In the genomic region with DNA sequence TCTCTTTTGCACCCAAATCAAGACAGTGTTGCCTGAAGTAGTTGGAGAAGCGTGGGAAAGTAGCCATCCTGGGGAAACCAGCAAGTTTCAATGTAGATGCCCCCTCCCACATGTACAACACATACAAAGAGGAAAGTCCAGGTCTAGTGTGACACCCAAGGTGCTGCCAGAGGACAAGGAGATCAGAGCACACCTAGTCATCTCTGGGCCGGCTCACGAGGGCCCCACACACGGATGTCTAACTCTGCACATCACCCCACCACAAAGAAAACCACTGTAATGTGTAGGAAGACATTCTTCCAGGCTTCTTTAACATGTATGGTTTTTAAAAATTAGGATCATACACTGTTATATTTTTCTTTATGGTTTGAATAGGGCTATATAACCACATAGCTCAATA, we compare ENCODE assay signal across 30 cellular contexts. TPM values are rescaled to one million over a fixed set of nuclear protein-coding genes. Genes with fewer than 3 reads are reported as not detected.
"Had no signal": no experiment of that assay in that cellular context is flagged by ENCODE, and none has a peak within 500 bp of the region (broad histone marks: within the 10 kb centered on the region; RNA-seq: fewer than 3 reads in every experiment).

No MANE protein-coding gene starts in this region.

- H3K27me3 ChIP-seq: gastrocnemius medialis, hepatocyte, suprapubic skin, tibial artery, upper lobe of right lung had no signal

- H3K9me3 ChIP-seq: gastrocnemius medialis, suprapubic skin, tibial artery, upper lobe of right lung had no signal

- H3K4me1 ChIP-seq: gastrocnemius medialis, tibial artery, upper lobe of right lung had no signal

- H3K36me3 Mint-ChIP-seq: activated CD8-positive, alpha-beta memory T cell treated with anti-CD3 and anti-CD28 coated beads, Interleukin-2, amount 10 ng/mL, durations not matched to agents 7 days and 5 days; activated naive CD4-positive, alpha-beta T cell treated with anti-CD3 and anti-CD28 coated beads, Interleukin-2, amount 50 U/mL, for 24 hours; immature natural killer cell; naive B cell had no signal

- FAIRE-seq: kidney had no signal

- ATAC-seq: activated CD4-positive, alpha-beta T cell treated with anti-CD3 and anti-CD28 coated beads for 36 hours; activated CD8-positive, alpha-beta memory T cell treated with anti-CD3 and anti-CD28 coated beads, Interleukin-2, amount 10 ng/mL, durations not matched to agents 7 days and 5 days; activated CD8-positive, alpha-beta T cell treated with anti-CD3 and anti-CD28 coated beads, Interleukin-2, amount 10 ng/mL, durations not matched to agents 7 days and 5 days; activated naive CD8-positive, alpha-beta T cell treated with anti-CD3 and anti-CD28 coated beads, Interleukin-2, amount 50 U/mL, for 24 hours; effector memory CD8-positive, alpha-beta T cell; gastrocnemius medialis; left colon; right cardiac atrium; upper lobe of right lung had no signal

- H3K4me3 Mint-ChIP-seq: activated CD4-positive, alpha-beta T cell treated with anti-CD3 and anti-CD28 coated beads for 36 hours; activated CD8-positive, alpha-beta memory T cell treated with anti-CD3 and anti-CD28 coated beads, Interleukin-2, amount 10 ng/mL, durations not matched to agents 7 days and 5 days; activated CD8-positive, alpha-beta T cell treated with anti-CD3 and anti-CD28 coated beads, Interleukin-2, amount 10 ng/mL, durations not matched to agents 7 days and 5 days; activated naive CD4-positive, alpha-beta T cell treated with anti-CD3 and anti-CD28 coated beads, Interleukin-2, amount 50 U/mL, for 24 hours; activated naive CD8-positive, alpha-beta T cell treated with anti-CD3 and anti-CD28 coated beads, Interleukin-2, amount 50 U/mL, for 24 hours; effector memory CD8-positive, alpha-beta T cell; immature natural killer cell; mesothelial cell of epicardium; naive B cell; nephron progenitor cell had no signal

- H3K27ac Mint-ChIP-seq: activated CD4-positive, alpha-beta T cell treated with anti-CD3 and anti-CD28 coated beads for 36 hours; activated CD8-positive, alpha-beta memory T cell treated with anti-CD3 and anti-CD28 coated beads, Interleukin-2, amount 10 ng/mL, durations not matched to agents 7 days and 5 days; activated CD8-positive, alpha-beta T cell treated with anti-CD3 and anti-CD28 coated beads, Interleukin-2, amount 10 ng/mL, durations not matched to agents 7 days and 5 days; activated naive CD4-positive, alpha-beta T cell treated with anti-CD3 and anti-CD28 coated beads, Interleukin-2, amount 50 U/mL, for 24 hours; activated naive CD8-positive, alpha-beta T cell treated with anti-CD3 and anti-CD28 coated beads, Interleukin-2, amount 50 U/mL, for 24 hours; activated T-helper 2 cell treated with anti-CD3 and anti-CD28 coated beads, Interferon-gamma antibody, Interleukin-2, Interleukin-4, amounts not matched to agents 10 μg/mL and 5 μg/mL and 100 μg/mL, durations not matched to agents 14 hours and 24 hours and 36 hours; immature natural killer cell; mesothelial cell of epicardium had no signal

- H2AFZ ChIP-seq: hepatocyte had no signal

- H3K4me1 Mint-ChIP-seq: activated CD4-positive, alpha-beta T cell treated with anti-CD3 and anti-CD28 coated beads for 36 hours; activated naive CD4-positive, alpha-beta T cell treated with anti-CD3 and anti-CD28 coated beads, Interleukin-2, amount 50 U/mL, for 24 hours; activated naive CD8-positive, alpha-beta T cell treated with anti-CD3 and anti-CD28 coated beads, Interleukin-2, amount 50 U/mL, for 24 hours; immature natural killer cell; naive B cell had no signal

- H3K27ac ChIP-seq: gastrocnemius medialis, hepatocyte, suprapubic skin, tibial artery, upper lobe of right lung had no signal

- H3K4me2 ChIP-seq: hepatocyte had no signal

- H3K4me3 ChIP-seq: gastrocnemius medialis, hepatocyte, suprapubic skin, tibial artery, upper lobe of right lung had no signal

- DNase-seq: activated CD4-positive, alpha-beta T cell treated with anti-CD3 and anti-CD28 coated beads for 36 hours; activated CD4-positive, CD25-positive, alpha-beta regulatory T cell; activated CD8-positive, alpha-beta memory T cell treated with anti-CD3 and anti-CD28 coated beads, Interleukin-2, amount 10 ng/mL, durations not matched to agents 7 days and 5 days; activated CD8-positive, alpha-beta T cell treated with anti-CD3 and anti-CD28 coated beads, Interleukin-2, amount 10 ng/mL, durations not matched to agents 7 days and 5 days; activated naive CD8-positive, alpha-beta T cell treated with anti-CD3 and anti-CD28 coated beads, Interleukin-2, amount 50 U/mL, for 24 hours; activated T-cell treated with anti-CD3 and anti-CD28 coated beads, Interleukin-2, amount 50 U/mL, for 48 hours; amygdala; cerebellar nuclear complex; cortex of kidney; effector memory CD8-positive, alpha-beta T cell; erythroblast; gastrocnemius medialis; immature natural killer cell; kidney; left colon; mammary epithelial cell; naive B cell; nephron progenitor cell; nucleus accumbens; right cardiac atrium; stimulated activated CD4-positive, alpha-beta T cell treated with anti-CD3 and anti-CD28 coated beads, Interleukin-15, amount 100 ng/mL, for 24 hours; stimulated activated CD4-positive, alpha-beta T cell treated with anti-CD3 and anti-CD28 coated beads, Interleukin-2, amount 100 ng/mL, for 24 hours; stimulated activated naive CD4-positive, alpha-beta T cell; tibial artery; upper lobe of right lung had no signal

- H3K36me3 ChIP-seq: gastrocnemius medialis, suprapubic skin, tibial artery, upper lobe of right lung had no signal

RNA-seq across cellular contexts. Expression of gene PARD6G, which starts 21.6 kb away (rescaled TPM):
- total RNA-seq: activated CD4-positive, alpha-beta T cell treated with anti-CD3 and anti-CD28 coated beads for 36 hours had no signal
